12 cellular contexts compared by ENCODE assay signal in genomic region chr2:171018522-171018921, GRCh38.
DNase-seq lines count a peak whose midpoint lies in the region; ATAC-seq and TF ChIP-seq lines count a peak whose summit lies in the region.
"Had no signal": no experiment of that assay in that cellular context is flagged by ENCODE, and none has a peak within 500 bp of the region (broad histone marks: within the 10 kb centered on the region; RNA-seq: fewer than 3 reads in every experiment).

No MANE protein-coding gene starts in this region.

- H3K36me3 Mint-ChIP-seq in glutamatergic neuron (ENCODE audit: unreplicated experiment) = no peaks in the 10 kb centered on the region
- peaks cover 17 to 51% (median 42%) of the 10 kb centered on the region in 5 donors for H3K36me3 Mint-ChIP-seq in naive thymus-derived CD4-positive, alpha-beta T cell

- H3K79me1 ChIP-seq in neuronal stem cell (ENCODE audit: low read depth, low read length) = no peaks in the 10 kb centered on the region

- no peak overlapping the region for H2BK120ac ChIP-seq in neuronal stem cell (ENCODE audit: low read depth, low read length)

- H2BK12ac ChIP-seq in neuronal stem cell (ENCODE audit: low read length) = no peak overlapping the region

- no peak overlapping the region for H4K91ac ChIP-seq in neuronal stem cell (ENCODE audit: low read depth, low read length, poor library complexity)

- no peak overlapping the region for H3K23ac ChIP-seq in neuronal stem cell (ENCODE audit: low read depth, low read length, poor library complexity)

- H3K9me3 Mint-ChIP-seq in glutamatergic neuron (ENCODE audit: unreplicated experiment) = no peaks in the 10 kb centered on the region
- H3K9me3 Mint-ChIP-seq in naive thymus-derived CD4-positive, alpha-beta T cell = no peaks in the 10 kb centered on the region

- no peak overlapping the region for H3K27ac ChIP-seq in neuronal stem cell (replicated peaks; ENCODE audit: low read length)
- no peak overlapping the region for H3K27ac ChIP-seq in naive thymus-derived CD4-positive, alpha-beta T cell (ENCODE audit: low read depth, low read length)
- H3K27ac ChIP-seq: C4-2B, esophagus muscularis mucosa had no signal

- H3K4ac ChIP-seq in neuronal stem cell (ENCODE audit: low read length) = no peak overlapping the region

- no peak overlapping the region for H2BK15ac ChIP-seq in neuronal stem cell (ENCODE audit: low read length)

- peaks cover 7 to 76% of the 10 kb centered on the region in 2 donors for H3K36me3 ChIP-seq in neuronal stem cell (replicated peaks in 1 of 2; ENCODE audit: control insufficient read depth in 2 of 2, insufficient read depth in 2 of 2, low read length in 2 of 2)
- peaks cover 0 to 13% (median 6%) of the 10 kb centered on the region in 3 experiments for H3K36me3 ChIP-seq in naive thymus-derived CD4-positive, alpha-beta T cell (ENCODE audit: control insufficient read depth in 2 of 3, insufficient read depth in 3 of 3, low read length in 3 of 3)

- H3K9me3 ChIP-seq in neuronal stem cell (replicated peaks in 1 of 2; ENCODE audit: control insufficient read depth in 2 of 2, insufficient read depth in 1 of 2, low read depth in 1 of 2, low read length in 2 of 2) = no peaks in the 10 kb centered on the region
- H3K9me3 ChIP-seq in naive thymus-derived CD4-positive, alpha-beta T cell (ENCODE audit: control insufficient read depth in 2 of 3, low read length in 3 of 3) = no peaks in the 10 kb centered on the region
- H3K9me3 ChIP-seq: esophagus muscularis mucosa had no signal

- no peak overlapping the region for H3K9ac ChIP-seq in neuronal stem cell (ENCODE audit: low read depth, low read length, poor library complexity)

- CTCF ChIA-PET in GM10248 (lab: Yijun Ruan, JAX) = no interaction called here
- CTCF ChIA-PET in naive thymus-derived CD4-positive, alpha-beta T cell (lab: Charles Lee) = no interaction called here

- peak; percentile 80 for ATAC-seq in GM18873 (IDR thresholded peaks at IDR 0.05; ENCODE audit: low FRiP score, unreplicated experiment)
- ATAC-seq in HG02588 (IDR thresholded peaks at IDR 0.05; ENCODE audit: unreplicated experiment) = peak; percentile 87
- peak; percentile 80 for ATAC-seq in HG03558 (IDR thresholded peaks at IDR 0.05; ENCODE audit: extremely low read depth, unreplicated experiment)
- no peak for ATAC-seq in naive thymus-derived CD4-positive, alpha-beta T cell

- no peaks in the 10 kb centered on the region for H3K27me3 ChIP-seq in neuronal stem cell (ENCODE audit: control insufficient read depth in 3 of 3, insufficient read depth in 3 of 3, low read depth in 1 of 3, low read length in 3 of 3)
- no peaks in the 10 kb centered on the region for H3K27me3 ChIP-seq in naive thymus-derived CD4-positive, alpha-beta T cell (ENCODE audit: control insufficient read depth in 2 of 2, insufficient read depth in 2 of 2, low read length in 2 of 2)
- H3K27me3 ChIP-seq: esophagus muscularis mucosa had no signal

- H3K4me1 ChIP-seq in neuronal stem cell (ENCODE audit: control insufficient read depth in 2 of 2, insufficient read depth in 1 of 2, low read depth in 1 of 2, low read length in 2 of 2) = no peaks in the 10 kb centered on the region
- peaks cover 0 to 8% of the 10 kb centered on the region in 2 donors for H3K4me1 ChIP-seq in naive thymus-derived CD4-positive, alpha-beta T cell (ENCODE audit: control insufficient read depth in 2 of 2, insufficient read depth in 2 of 2, low read length in 2 of 2)

- no peak overlapping the region for H2BK5ac ChIP-seq in neuronal stem cell (ENCODE audit: low read length)

- no peak overlapping the region for H4K8ac ChIP-seq in neuronal stem cell (ENCODE audit: low read depth, low read length)

- no peak overlapping the region for H3K4me3 ChIP-seq in neuronal stem cell (ENCODE audit: low read length in 2 of 2)
- no peak overlapping the region for H3K4me3 ChIP-seq in naive thymus-derived CD4-positive, alpha-beta T cell (ENCODE audit: low read length)
- H3K4me3 ChIP-seq: esophagus muscularis mucosa had no signal

- no peak overlapping the region for H3K4me2 ChIP-seq in neuronal stem cell (ENCODE audit: insufficient read depth, low read length, poor library complexity, severe bottlenecking)

- POLR2A ChIA-PET in GM10248 (lab: Yijun Ruan, JAX) = no interaction called here
- POLR2A ChIA-PET in naive thymus-derived CD4-positive, alpha-beta T cell (lab: Charles Lee) = no interaction called here

- no peak overlapping the region for H2AK5ac ChIP-seq in neuronal stem cell (ENCODE audit: low read depth, low read length)

- H3K27ac Mint-ChIP-seq in glutamatergic neuron (ENCODE audit: unreplicated experiment) = no peak overlapping the region
- H3K27ac Mint-ChIP-seq in naive thymus-derived CD4-positive, alpha-beta T cell = peak overlapping the region in 4 of 9 donors; percentile 13 to 81 (median 38)

- H3K4me1 Mint-ChIP-seq in glutamatergic neuron (ENCODE audit: low read depth, unreplicated experiment) = no peaks in the 10 kb centered on the region
- peaks cover 11 to 64% (median 49%) of the 10 kb centered on the region in 7 donors for H3K4me1 Mint-ChIP-seq in naive thymus-derived CD4-positive, alpha-beta T cell

- intact Hi-C loops in naive thymus-derived CD4-positive, alpha-beta T cell (cut with micrococcal nuclease) = loop anchor here (2.0 to 10.0 kb wide), 2 partner anchors 24 to 66 kb away; no protein-coding TSS in a partner anchor

- H3K4me3 Mint-ChIP-seq in glutamatergic neuron (ENCODE audit: unreplicated experiment) = no peak overlapping the region
- H3K4me3 Mint-ChIP-seq in naive thymus-derived CD4-positive, alpha-beta T cell = no peak overlapping the region

- DNase-seq in GM10248 (ENCODE audit: extremely low spot score) (peak; percentile 35), neuronal stem cell (ENCODE audit: low spot score) (no peak), glutamatergic neuron (no peak), cerebellum (ENCODE audit: low spot score) (no peak)
- no peak for DNase-seq in naive thymus-derived CD4-positive, alpha-beta T cell
- DNase-seq: NCI-H1048, SW 1271 had no signal

- H2AFZ ChIP-seq in neuronal stem cell (ENCODE audit: low read length) = no peak overlapping the region

- WGBS in neuronal stem cell (ENCODE audit: extremely low coverage in 2 of 2, insufficient read length in 2 of 2, insufficient replicate concordance in 1 of 2), 2 donors = no CpG with 5 or more reads among the region's 1 CpG

- no peak overlapping the region for H3K18ac ChIP-seq in neuronal stem cell (ENCODE audit: low read length)

- H3K14ac ChIP-seq in neuronal stem cell (ENCODE audit: low read length) = no peak overlapping the region

- H3K27me3 Mint-ChIP-seq in glutamatergic neuron (ENCODE audit: unreplicated experiment) = no peaks in the 10 kb centered on the region
- no peaks in the 10 kb centered on the region for H3K27me3 Mint-ChIP-seq in naive thymus-derived CD4-positive, alpha-beta T cell

- TF ChIP-seq CTCF in GM10248 (IDR thresholded peaks at IDR 0.05; ENCODE audit: control extremely low read depth, extremely low read depth, low read depth, missing control alignments) (no peak), glutamatergic neuron (IDR thresholded peaks at IDR 0.05; ENCODE audit: partially characterized antibody, unreplicated experiment) (no peak)
